In the genomic region with DNA sequence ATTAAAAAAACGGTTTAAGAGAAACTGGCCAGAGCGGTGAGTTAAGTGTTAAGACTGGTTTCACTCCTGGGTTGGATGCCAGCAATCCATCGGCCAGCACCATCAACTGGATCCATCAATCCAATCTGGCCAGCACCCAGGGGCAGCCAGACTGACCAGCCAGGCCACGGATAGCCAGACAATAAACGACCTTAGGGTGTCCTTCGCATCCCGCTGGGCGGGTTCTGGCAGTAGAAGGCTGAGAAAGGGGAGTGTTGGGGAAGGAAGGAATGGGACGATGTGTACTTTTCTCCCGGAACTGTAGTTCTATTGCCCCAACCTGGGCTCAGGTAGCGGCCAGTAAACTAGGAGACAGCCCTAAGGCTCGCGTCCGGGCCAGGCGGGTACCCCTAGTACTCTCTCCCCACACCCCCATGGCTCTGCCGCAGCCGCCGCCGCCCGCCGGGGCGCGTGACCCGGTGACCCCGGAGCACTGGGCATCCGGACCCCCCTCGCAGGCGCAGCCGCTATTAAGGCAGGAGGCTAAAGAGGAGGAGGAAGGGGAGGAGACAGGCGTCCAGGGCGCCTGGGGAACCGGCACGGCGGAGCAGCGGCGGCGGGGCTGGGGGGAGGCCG, we compare ENCODE assay signal across 1 cellular context.
TF ChIP-seq lines count a peak whose summit lies in the region.

A gene (plus strand): TSS at position 546 of the 615 bp plus-strand sequence. CDS start 276 bp downstream, outside the sequence.

TF ChIP-seq in GM23338, 12 proteins besides CTCF, POLR2A, EP300 and RAD21 (continued from another document):
- TF ChIP-seq POLR2AphosphoS5 (IDR thresholded peaks at IDR 0.05; ENCODE audit: low read depth), result peak; percentile 57; the same call in 1 of the 2 replicates
- no peak for TF ChIP-seq EZH2 (IDR thresholded peaks at IDR 0.05; ENCODE audit: low read depth, unreplicated experiment)
- TF ChIP-seq, protein P1, sequence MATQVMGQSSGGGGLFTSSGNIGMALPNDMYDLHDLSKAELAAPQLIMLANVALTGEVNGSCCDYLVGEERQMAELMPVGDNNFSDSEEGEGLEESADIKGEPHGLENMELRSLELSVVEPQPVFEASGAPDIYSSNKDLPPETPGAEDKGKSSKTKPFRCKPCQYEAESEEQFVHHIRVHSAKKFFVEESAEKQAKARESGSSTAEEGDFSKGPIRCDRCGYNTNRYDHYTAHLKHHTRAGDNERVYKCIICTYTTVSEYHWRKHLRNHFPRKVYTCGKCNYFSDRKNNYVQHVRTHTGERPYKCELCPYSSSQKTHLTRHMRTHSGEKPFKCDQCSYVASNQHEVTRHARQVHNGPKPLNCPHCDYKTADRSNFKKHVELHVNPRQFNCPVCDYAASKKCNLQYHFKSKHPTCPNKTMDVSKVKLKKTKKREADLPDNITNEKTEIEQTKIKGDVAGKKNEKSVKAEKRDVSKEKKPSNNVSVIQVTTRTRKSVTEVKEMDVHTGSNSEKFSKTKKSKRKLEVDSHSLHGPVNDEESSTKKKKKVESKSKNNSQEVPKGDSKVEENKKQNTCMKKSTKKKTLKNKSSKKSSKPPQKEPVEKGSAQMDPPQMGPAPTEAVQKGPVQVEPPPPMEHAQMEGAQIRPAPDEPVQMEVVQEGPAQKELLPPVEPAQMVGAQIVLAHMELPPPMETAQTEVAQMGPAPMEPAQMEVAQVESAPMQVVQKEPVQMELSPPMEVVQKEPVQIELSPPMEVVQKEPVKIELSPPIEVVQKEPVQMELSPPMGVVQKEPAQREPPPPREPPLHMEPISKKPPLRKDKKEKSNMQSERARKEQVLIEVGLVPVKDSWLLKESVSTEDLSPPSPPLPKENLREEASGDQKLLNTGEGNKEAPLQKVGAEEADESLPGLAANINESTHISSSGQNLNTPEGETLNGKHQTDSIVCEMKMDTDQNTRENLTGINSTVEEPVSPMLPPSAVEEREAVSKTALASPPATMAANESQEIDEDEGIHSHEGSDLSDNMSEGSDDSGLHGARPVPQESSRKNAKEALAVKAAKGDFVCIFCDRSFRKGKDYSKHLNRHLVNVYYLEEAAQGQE (IDR thresholded peaks at IDR 0.05; ENCODE audit: unreplicated experiment), result no peak
- no peak for TF ChIP-seq ZNF114 (CRISPR knock-in tag; IDR thresholded peaks at IDR 0.05)
- TF ChIP-seq STAT1 (IDR thresholded peaks at IDR 0.05; ENCODE audit: unreplicated experiment), result no peak
